Comparison of ENCODE assay signal across 20 cellular contexts in the genomic region with DNA sequence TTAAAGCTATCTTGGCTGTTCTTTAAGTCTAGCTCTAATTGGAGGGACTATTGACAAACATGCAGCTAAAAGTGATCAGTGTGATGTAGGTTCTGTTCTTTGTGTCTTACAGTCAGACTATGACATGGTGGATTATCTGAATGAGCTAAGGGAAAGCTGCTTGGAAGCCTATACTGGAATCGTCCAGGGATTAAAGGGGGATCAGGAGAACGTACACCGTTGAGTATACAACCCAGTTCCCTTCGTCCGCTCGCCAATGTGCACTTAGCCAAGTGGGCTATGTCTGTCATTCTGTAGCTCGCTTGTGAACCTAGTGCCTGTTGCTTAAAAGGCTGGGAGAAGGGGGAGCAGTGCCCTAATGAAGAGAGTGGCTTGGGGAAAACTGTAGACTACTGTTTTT. TPM values are rescaled to one million over a fixed set of nuclear protein-coding genes. Genes with fewer than 3 reads are reported as not detected.
DNase-seq lines count a peak whose midpoint lies in the region; ATAC-seq, FAIRE-seq and TF ChIP-seq lines count a peak whose summit lies in the region.
"Had no signal": no experiment of that assay in that cellular context is flagged by ENCODE, and none has a peak within 500 bp of the region (broad histone marks: within the 10 kb centered on the region; RNA-seq: fewer than 3 reads in every experiment).

No MANE protein-coding gene starts in this region.

- H3K4me1 Mint-ChIP-seq in activated naive CD4-positive, alpha-beta T cell treated with anti-CD3 and anti-CD28 coated beads for 36 hours (ENCODE audit: low read depth) = peaks cover 37% of the 10 kb centered on the region
- peaks cover 17% of the 10 kb centered on the region for H3K4me1 Mint-ChIP-seq in CD4-positive, alpha-beta T cell (ENCODE audit: low read depth)
- peaks cover 23% of the 10 kb centered on the region for H3K4me1 Mint-ChIP-seq in HFFc6 (ENCODE audit: low read depth)

- 82% methylated on average over 7 of the region's 7 CpGs for WGBS in HepG2 (ENCODE audit: low lambda C conversion rate)

- H3K4me2 ChIP-seq in HepG2 (ENCODE audit: low read depth, low read length) = no peak overlapping the region

- H4K20me1 ChIP-seq in HepG2 (ENCODE audit: insufficient read depth, low read length) = no peaks in the 10 kb centered on the region; the same call in 1 of the 2 replicates

- no peak overlapping the region for H2AFZ ChIP-seq in HepG2 (ENCODE audit: low read length)

- DNase-seq in activated naive CD4-positive, alpha-beta T cell treated with anti-CD3 and anti-CD28 coated beads for 36 hours = no peak
- no peak for DNase-seq in activated naive CD4-positive, alpha-beta T cell treated with Interleukin-2 at 50 U/mL for 16 hours
- DNase-seq in CD4-positive, alpha-beta T cell = no peak
- DNase-seq in HFFc6 (no peak), uterus (no peak), HepG2 (ENCODE audit: low spot score) (no peak)
- DNase-seq: DMS 273 treated with DMSO at 0.1 percent for 48 hours, DND-41, HCEC 1CT, NCI-H1105, NCI-H2081, NCI-H2171 treated with DMSO at 0.1 percent for 48 hours, NCI-H446, OCI-M1, Right ventricle myocardium superior had no signal

- H3K27ac ChIP-seq in CD4-positive, alpha-beta T cell (ENCODE audit: low read depth, low read length) = no peak overlapping the region
- H3K27ac ChIP-seq in neutrophil (peak overlapping the region; percentile 23), uterus (no peak overlapping the region), HepG2 (ENCODE audit: extremely low read length, insufficient read depth, low read length) (no peak overlapping the region)
- H3K27ac ChIP-seq: BLaER1 treated with 17β-estradiol and CSF1 and Interleukin-3, amounts not matched to agents 10 nM and 100 nM had no signal

- intact Hi-C loops in activated naive CD4-positive, alpha-beta T cell treated with anti-CD3 and anti-CD28 coated beads for 36 hours (cut with micrococcal nuclease) = no loop called here
- intact Hi-C loops in CD4-positive, alpha-beta T cell (cut with DNase I, micrococcal nuclease) = no loop called here
- intact Hi-C loops in uterus (cut with DNase I; ENCODE audit: low total_unique reads) = loop anchor here (5.0 kb wide), 1 partner anchor 1781 kb away; no protein-coding TSS in a partner anchor
- intact Hi-C loops in HepG2 (cut with micrococcal nuclease; ENCODE audit: unreplicated experiment) = no loop called here

- peak overlapping the region; percentile 47 for H3K27ac Mint-ChIP-seq in activated naive CD4-positive, alpha-beta T cell treated with anti-CD3 and anti-CD28 coated beads for 36 hours
- H3K27ac Mint-ChIP-seq in CD4-positive, alpha-beta T cell = peak overlapping the region; percentile 8
- H3K27ac Mint-ChIP-seq in HFFc6 = peak overlapping the region; percentile 24; the same call in 1 of the 2 replicates

- in situ Hi-C loops in HepG2 (cut with HindIII; ENCODE audit: extremely low pct_ligation_motif_present, low pct_unique_long_range_greater_than_20kb) = no loop called here

- BruUV-seq in HepG2 (replicated peaks; lab: Mats Ljungman, UMichigan) = no TSS peak

- peaks cover 100% of the 10 kb centered on the region for H3K36me3 ChIP-seq in neutrophil
- no peaks in the 10 kb centered on the region for H3K36me3 ChIP-seq in uterus
- H3K36me3 ChIP-seq in HepG2 (replicated peaks in 1 of 2; ENCODE audit: control insufficient read depth in 1 of 2, insufficient read depth in 2 of 2, low read length in 2 of 2) = peaks cover 53 to 87% of the 10 kb centered on the region in 2 experiments

- CTCF ChIA-PET in activated naive CD4-positive, alpha-beta T cell treated with anti-CD3 and anti-CD28 coated beads for 36 hours (lab: Charles Lee) = interaction anchor here (1.3 to 3.0 kb wide), 3 partner anchors 8 to 22 kb away, joined by 4 to 36 read pairs (median 6); no protein-coding TSS in a partner anchor
- CTCF ChIA-PET in CD4-positive, alpha-beta T cell (lab: Charles Lee) = interaction anchor here (1.5 to 2.0 kb wide), 2 partner anchors 9 to 21 kb away, joined by 4 to 7 read pairs; no protein-coding TSS in a partner anchor
- CTCF ChIA-PET in HepG2 (lab: Yijun Ruan, JAX; ENCODE audit: low intra/inter-chr PET ratio, low total read pairs) = no interaction called here

- H3K4me3 ChIP-seq in neutrophil (ENCODE audit: low read depth in 1 of 2, low read length in 1 of 2) (no peak overlapping the region), uterus (no peak overlapping the region), HepG2 (replicated peaks in 1 of 3; ENCODE audit: insufficient read depth in 1 of 3, low read depth in 2 of 3, low read length in 3 of 3) (no peak overlapping the region)
- H3K4me3 ChIP-seq: BLaER1 treated with 17β-estradiol and CSF1 and Interleukin-3, amounts not matched to agents 10 nM and 100 nM; K562 had no signal

- H3K9me3 Mint-ChIP-seq in activated naive CD4-positive, alpha-beta T cell treated with anti-CD3 and anti-CD28 coated beads for 36 hours = no peaks in the 10 kb centered on the region
- no peaks in the 10 kb centered on the region for H3K9me3 Mint-ChIP-seq in CD4-positive, alpha-beta T cell
- H3K9me3 Mint-ChIP-seq in HFFc6 = no peaks in the 10 kb centered on the region

- H3K4me1 ChIP-seq in neutrophil (ENCODE audit: control insufficient read depth in 1 of 2, insufficient read depth in 1 of 2, low read depth in 1 of 2, low read length in 1 of 2) = peaks cover 6 to 12% of the 10 kb centered on the region in 2 experiments
- H3K4me1 ChIP-seq in uterus = no peaks in the 10 kb centered on the region
- H3K4me1 ChIP-seq in HepG2 (ENCODE audit: insufficient read depth, low read length) = no peaks in the 10 kb centered on the region

- ATAC-seq in CD4-positive, alpha-beta T cell (ENCODE audit: poor library complexity) = no peak
- no peak for ATAC-seq in HepG2
- ATAC-seq: K562 had no signal

- no peak for TF ChIP-seq EP300 in HepG2 (IDR thresholded peaks at IDR 0.05; ENCODE audit: low read depth in 2 of 2, low read length in 2 of 2)
- no peak for TF ChIP-seq EP300 in HepG2 (CRISPR knock-in tag; IDR thresholded peaks at IDR 0.05; ENCODE audit: borderline replicate concordance)

- H3K36me3 Mint-ChIP-seq in activated naive CD4-positive, alpha-beta T cell treated with anti-CD3 and anti-CD28 coated beads for 36 hours (ENCODE audit: low read depth) = peaks cover 81% of the 10 kb centered on the region
- peaks cover 95% of the 10 kb centered on the region for H3K36me3 Mint-ChIP-seq in CD4-positive, alpha-beta T cell (ENCODE audit: low read depth)
- peaks cover 75% of the 10 kb centered on the region for H3K36me3 Mint-ChIP-seq in HFFc6 (ENCODE audit: low read depth)

- no peaks in the 10 kb centered on the region for H3K27me3 ChIP-seq in CD4-positive, alpha-beta T cell (ENCODE audit: control insufficient read depth, insufficient read depth, low read length)
- H3K27me3 ChIP-seq in neutrophil (no peaks in the 10 kb centered on the region), uterus (no peaks in the 10 kb centered on the region), HepG2 (ENCODE audit: control insufficient read depth in 1 of 2, insufficient read depth in 2 of 2, low read length in 2 of 2) (no peaks in the 10 kb centered on the region)
- H3K27me3 ChIP-seq: BLaER1 treated with 17β-estradiol and CSF1 and Interleukin-3, amounts not matched to agents 10 nM and 100 nM had no signal

- H3K9ac ChIP-seq in HepG2 (ENCODE audit: insufficient read depth, low read depth, low read length) = no peak overlapping the region

- no peak for TF ChIP-seq POLR2A in uterus (IDR thresholded peaks at IDR 0.05)
- TF ChIP-seq POLR2A in HepG2 (IDR thresholded peaks at IDR 0.05; ENCODE audit: insufficient read depth in 1 of 2, low read depth in 2 of 2, low read length in 2 of 2) = no peak

- H3K79me2 ChIP-seq in HepG2 (ENCODE audit: insufficient read depth, low read length) = no peaks in the 10 kb centered on the region

- no peaks in the 10 kb centered on the region for H3K9me3 ChIP-seq in CD4-positive, alpha-beta T cell (ENCODE audit: control insufficient read depth, low read length)
- H3K9me3 ChIP-seq in neutrophil (no peaks in the 10 kb centered on the region), uterus (no peaks in the 10 kb centered on the region), HepG2 (ENCODE audit: low read length) (no peaks in the 10 kb centered on the region)
- H3K9me3 ChIP-seq: BLaER1 treated with 17β-estradiol and CSF1 and Interleukin-3, amounts not matched to agents 10 nM and 100 nM had no signal

- TF ChIP-seq CTCF in CD4-positive, alpha-beta T cell (IDR thresholded peaks at IDR 0.05) = no peak
- no peak for TF ChIP-seq CTCF in HFFc6 (IDR thresholded peaks at IDR 0.05)
- TF ChIP-seq CTCF in neutrophil (IDR thresholded peaks at IDR 0.05) = no peak
- TF ChIP-seq CTCF in uterus (IDR thresholded peaks at IDR 0.05) = no peak
- no peak for TF ChIP-seq CTCF in HepG2 (CRISPR knock-in tag; IDR thresholded peaks at IDR 0.05)

- H3K4me3 Mint-ChIP-seq in activated naive CD4-positive, alpha-beta T cell treated with anti-CD3 and anti-CD28 coated beads for 36 hours = no peak overlapping the region
- H3K4me3 Mint-ChIP-seq in CD4-positive, alpha-beta T cell = no peak overlapping the region
- H3K4me3 Mint-ChIP-seq in HFFc6 = no peak overlapping the region

- POLR2A ChIA-PET in CD4-positive, alpha-beta T cell (lab: Charles Lee) = interaction anchor here (1.7 kb wide), 1 partner anchor 29 kb away, joined by 4 read pairs; the partner anchor contains the start of gene KPNB1
- POLR2A ChIA-PET in HepG2 (lab: Yijun Ruan, JAX) = interaction anchor here (1.2 to 1.9 kb wide), 3 partner anchors 9 to 29 kb away, joined by 3 to 5 read pairs (median 3); partner anchors contain the start of gene KPNB1

- TF ChIP-seq RAD21 in HepG2 (CRISPR knock-in tag; IDR thresholded peaks at IDR 0.05) = no peak

- no peaks in the 10 kb centered on the region for H3K27me3 Mint-ChIP-seq in activated naive CD4-positive, alpha-beta T cell treated with anti-CD3 and anti-CD28 coated beads for 36 hours (ENCODE audit: low read depth)
- H3K27me3 Mint-ChIP-seq in CD4-positive, alpha-beta T cell = no peaks in the 10 kb centered on the region
- peaks cover 4% of the 10 kb centered on the region; the same call in 1 of the 2 replicates for H3K27me3 Mint-ChIP-seq in HFFc6 (ENCODE audit: insufficient read depth)

- no peak for FAIRE-seq in HepG2 (lab: Jason Lieb, UNC)
- FAIRE-seq: K562 had no signal

RNA-seq across cellular contexts. Expression of gene TBKBP1, which starts 15.8 kb away (rescaled TPM):
- total RNA-seq in activated naive CD4-positive, alpha-beta T cell treated with anti-CD3 and anti-CD28 coated beads for 36 hours = 10 to 100 TPM; 19.5 to 19.7 TPM
- 1 to 10 TPM; 2.4 to 3.0 TPM for total RNA-seq in CD4-positive, alpha-beta T cell
- total RNA-seq in HFFc6 (2021; fragmentation: NEBNext Ultra II Directional; extraction: Animal tissue kit (Norgen Biotek cat#: 25700)) = 1 to 10 TPM; 6.6 to 8.3 (median 7.7) TPM
- 10 to 100 TPM in 2 of 4 donors, 1 to 10 TPM in 2; 2.6 to 24.8 (median 10.7) TPM for total RNA-seq in uterus
- total RNA-seq in HepG2 (2016; rRNA removed; fragmentation: Illumina TruSeq; extraction: Trizol) = 2.6 and 3.0 TPM in 2 replicates
- 0.88 and 1.4 TPM in 2 replicates for total RNA-seq in HepG2 (2016; cell fraction: cytosol; rRNA removed; fragmentation: Illumina TruSeq; extraction: Trizol; ENCODE audit: low read depth)
- total RNA-seq in HepG2 (2016; cell fraction: insoluble cytoplasmic fraction; rRNA removed; fragmentation: Illumina TruSeq; extraction: Trizol) = 2.8 and 3.8 TPM in 2 replicates
- 2.5 and 2.9 TPM in 2 replicates for total RNA-seq in HepG2 (2016; cell fraction: membrane; rRNA removed; fragmentation: Illumina TruSeq; extraction: Trizol)
- total RNA-seq in HepG2 (2016; cell fraction: nucleus; rRNA removed; fragmentation: Illumina TruSeq; extraction: Trizol) = 2.6 and 4.3 TPM in 2 replicates
- polyA plus RNA-seq in HepG2 (2011; rRNA removed) = 7.0 and 10.9 TPM in 2 replicates
- 4.9 and 5.8 TPM in 2 replicates for polyA plus RNA-seq in HepG2 (2011; cell fraction: cytosol; rRNA removed)
- 50.3 and 56.8 TPM in 2 replicates for polyA plus RNA-seq in HepG2 (2011; cell fraction: nucleus; rRNA removed)
- polyA plus RNA-seq in HepG2 (2012) = 11.8 and 15.7 TPM in 2 replicates
- polyA plus RNA-seq in HepG2 (2016; cell fraction: cytosol; fragmentation: Illumina TruSeq; extraction: Trizol; ENCODE audit: low read depth) = 0.86 and 1.4 TPM in 2 replicates
- polyA plus RNA-seq in HepG2 (2016; cell fraction: insoluble cytoplasmic fraction; fragmentation: Illumina TruSeq; extraction: Trizol; ENCODE audit: low read depth) = 2.8 and 3.9 TPM in 2 replicates
- polyA plus RNA-seq in HepG2 (2016; cell fraction: membrane; fragmentation: Illumina TruSeq; extraction: Trizol; ENCODE audit: low read depth) = 1.6 and 2.8 TPM in 2 replicates
- polyA plus RNA-seq in HepG2 (2016; cell fraction: nucleus; fragmentation: Illumina TruSeq; extraction: Trizol; ENCODE audit: insufficient read depth, low read depth) = 17.9 and 18.3 TPM in 2 replicates
- polyA minus RNA-seq in HepG2 (2011; rRNA and poly(A)+ RNA removed; ENCODE audit: low replicate concordance) = 0.16 and 7.4 TPM in 2 replicates
- 1.8 and 5.3 TPM in 2 replicates for polyA minus RNA-seq in HepG2 (2011; cell fraction: cytosol; rRNA and poly(A)+ RNA removed)
- polyA minus RNA-seq in HepG2 (2011; cell fraction: nucleus; rRNA and poly(A)+ RNA removed) = 4.2 and 6.6 TPM in 2 replicates

RNA-seq across cellular contexts. Expression of gene KPNB1, which starts 28.5 kb away (rescaled TPM):
- total RNA-seq in activated naive CD4-positive, alpha-beta T cell treated with anti-CD3 and anti-CD28 coated beads for 36 hours = 100 to 1,000 TPM; 602 to 614 TPM
- 100 to 1,000 TPM; 145 to 151 TPM for total RNA-seq in CD4-positive, alpha-beta T cell
- 100 to 1,000 TPM; 439 to 580 (median 549) TPM for total RNA-seq in HFFc6 (2021; fragmentation: NEBNext Ultra II Directional; extraction: Animal tissue kit (Norgen Biotek cat#: 25700))
- total RNA-seq in uterus = 100 to 1,000 TPM in 3 of 4 donors, 10 to 100 TPM in 1; 55.6 to 313 (median 209) TPM
- 424 and 443 TPM in 2 replicates for total RNA-seq in HepG2 (2016; rRNA removed; fragmentation: Illumina TruSeq; extraction: Trizol)
- total RNA-seq in HepG2 (2016; cell fraction: cytosol; rRNA removed; fragmentation: Illumina TruSeq; extraction: Trizol; ENCODE audit: low read depth) = 39.2 and 44.6 TPM in 2 replicates
- 408 and 433 TPM in 2 replicates for total RNA-seq in HepG2 (2016; cell fraction: insoluble cytoplasmic fraction; rRNA removed; fragmentation: Illumina TruSeq; extraction: Trizol)
- 113 and 126 TPM in 2 replicates for total RNA-seq in HepG2 (2016; cell fraction: membrane; rRNA removed; fragmentation: Illumina TruSeq; extraction: Trizol)
- total RNA-seq in HepG2 (2016; cell fraction: nucleus; rRNA removed; fragmentation: Illumina TruSeq; extraction: Trizol) = 217 and 252 TPM in 2 replicates
- polyA plus RNA-seq in HepG2 (2011; rRNA removed) = 164 and 169 TPM in 2 replicates
- 81.9 and 93.5 TPM in 2 replicates for polyA plus RNA-seq in HepG2 (2011; cell fraction: cytosol; rRNA removed)
- 158 and 166 TPM in 2 replicates for polyA plus RNA-seq in HepG2 (2011; cell fraction: nucleus; rRNA removed)
- 249 and 287 TPM in 2 replicates for polyA plus RNA-seq in HepG2 (2012)
- polyA plus RNA-seq in HepG2 (2016; cell fraction: cytosol; fragmentation: Illumina TruSeq; extraction: Trizol; ENCODE audit: low read depth) = 7.4 and 10.3 TPM in 2 replicates
- polyA plus RNA-seq in HepG2 (2016; cell fraction: insoluble cytoplasmic fraction; fragmentation: Illumina TruSeq; extraction: Trizol; ENCODE audit: low read depth) = 390 TPM in 2 replicates
- polyA plus RNA-seq in HepG2 (2016; cell fraction: membrane; fragmentation: Illumina TruSeq; extraction: Trizol; ENCODE audit: low read depth) = 36.4 and 43.8 TPM in 2 replicates
- 416 and 457 TPM in 2 replicates for polyA plus RNA-seq in HepG2 (2016; cell fraction: nucleus; fragmentation: Illumina TruSeq; extraction: Trizol; ENCODE audit: insufficient read depth, low read depth)
- 266 and 436 TPM in 2 replicates for polyA minus RNA-seq in HepG2 (2011; rRNA and poly(A)+ RNA removed; ENCODE audit: low replicate concordance)
- 150 and 163 TPM in 2 replicates for polyA minus RNA-seq in HepG2 (2011; cell fraction: cytosol; rRNA and poly(A)+ RNA removed)
- 84.6 and 120 TPM in 2 replicates for polyA minus RNA-seq in HepG2 (2011; cell fraction: nucleus; rRNA and poly(A)+ RNA removed)

RNA-seq across cellular contexts. Expression of gene TBX21, which starts 54.8 kb away (rescaled TPM):
- total RNA-seq in activated naive CD4-positive, alpha-beta T cell treated with anti-CD3 and anti-CD28 coated beads for 36 hours = 10 to 100 TPM; 50.6 to 52.3 TPM
- total RNA-seq in CD4-positive, alpha-beta T cell = 10 to 100 TPM; 10.6 to 12.3 TPM
- total RNA-seq in HFFc6 (2021; fragmentation: NEBNext Ultra II Directional; extraction: Animal tissue kit (Norgen Biotek cat#: 25700)) = not detected
- total RNA-seq in uterus (under 1 TPM in 2 of 4 donors, not detected in 2; 0.49 to 0.51 TPM), HepG2 (2016; rRNA removed; fragmentation: Illumina TruSeq; extraction: Trizol) (not detected in 2 replicates)
- not detected in 2 replicates for total RNA-seq in HepG2 (2016; cell fraction: cytosol; rRNA removed; fragmentation: Illumina TruSeq; extraction: Trizol; ENCODE audit: low read depth)
- not detected in 2 replicates for total RNA-seq in HepG2 (2016; cell fraction: insoluble cytoplasmic fraction; rRNA removed; fragmentation: Illumina TruSeq; extraction: Trizol)
- not detected in 2 replicates for total RNA-seq in HepG2 (2016; cell fraction: membrane; rRNA removed; fragmentation: Illumina TruSeq; extraction: Trizol)
- not detected in 2 replicates for total RNA-seq in HepG2 (2016; cell fraction: nucleus; rRNA removed; fragmentation: Illumina TruSeq; extraction: Trizol)
- polyA plus RNA-seq in HepG2 (2011; rRNA removed) = not detected in 2 replicates
- not detected in 2 replicates for polyA plus RNA-seq in HepG2 (2011; cell fraction: cytosol; rRNA removed)
- 0.08 TPM in 1 of 2 replicates, not detected in the other for polyA plus RNA-seq in HepG2 (2011; cell fraction: nucleus; rRNA removed)
- not detected in 2 replicates for polyA plus RNA-seq in HepG2 (2012)
- not detected in 2 replicates for polyA plus RNA-seq in HepG2 (2016; cell fraction: cytosol; fragmentation: Illumina TruSeq; extraction: Trizol; ENCODE audit: low read depth)
- not detected in 2 replicates for polyA plus RNA-seq in HepG2 (2016; cell fraction: insoluble cytoplasmic fraction; fragmentation: Illumina TruSeq; extraction: Trizol; ENCODE audit: low read depth)
- not detected in 2 replicates for polyA plus RNA-seq in HepG2 (2016; cell fraction: membrane; fragmentation: Illumina TruSeq; extraction: Trizol; ENCODE audit: low read depth)
- polyA plus RNA-seq in HepG2 (2016; cell fraction: nucleus; fragmentation: Illumina TruSeq; extraction: Trizol; ENCODE audit: insufficient read depth, low read depth) = not detected in 2 replicates
- polyA minus RNA-seq in HepG2 (2011; rRNA and poly(A)+ RNA removed; ENCODE audit: low replicate concordance) = not detected in 2 replicates
- not detected in 2 replicates for polyA minus RNA-seq in HepG2 (2011; cell fraction: cytosol; rRNA and poly(A)+ RNA removed)
- polyA minus RNA-seq in HepG2 (2011; cell fraction: nucleus; rRNA and poly(A)+ RNA removed) = not detected in 2 replicates
- total RNA-seq: A673, G401 had no signal
- polyA plus RNA-seq: K562 had no signal

Comparison
In these comparisons a context has a peak if more than half of its experiments do, and no peak if none do; other contexts are left out.
1. RNA of gene TBX21, which starts 54.8 kb away (total RNA-seq): 50.6 to 52.3 TPM in activated naive CD4-positive, alpha-beta T cell treated with anti-CD3 and anti-CD28 coated beads for 36 hours and 10.6 to 12.3 TPM in CD4-positive, alpha-beta T cell; 0.49 to 0.51 TPM in uterus, not detected in HepG2 and not detected in HFFc6; every median in the first group is over 4 times any median in the second.
2. Peak in every context shown above with its lines, with median percentiles within 50 percentile points of each other: H3K27ac Mint-ChIP-seq.